13 cellular contexts compared by ENCODE assay signal in the genomic region with DNA sequence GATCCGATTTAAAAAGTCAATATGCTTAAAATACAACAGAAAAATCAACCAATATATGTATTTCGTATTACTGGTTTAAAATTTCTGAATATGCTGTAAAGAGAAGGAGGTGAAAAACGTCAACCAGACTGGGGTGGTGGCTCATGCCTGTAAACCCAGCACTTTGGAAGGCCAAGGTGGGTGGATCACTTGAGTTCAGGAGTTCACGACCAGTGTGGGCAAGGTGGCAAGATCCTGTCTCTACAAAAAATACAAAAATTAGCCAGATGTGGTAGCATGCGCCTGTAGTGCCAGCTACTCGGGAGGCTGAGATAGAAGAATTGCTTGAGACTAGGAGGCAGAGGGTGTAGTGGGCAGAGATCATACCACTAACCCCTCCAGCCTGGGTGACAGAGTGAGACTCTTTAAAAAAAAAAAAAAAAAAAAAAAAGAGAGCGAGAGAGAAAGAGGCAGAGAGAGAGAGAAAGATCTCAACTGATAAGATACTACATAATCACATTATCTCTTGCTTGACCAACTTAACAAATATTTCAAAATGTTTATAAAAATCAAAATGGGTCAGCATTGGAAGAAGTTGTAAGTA. TPM values are rescaled to one million over a fixed set of nuclear protein-coding genes. Genes with fewer than 3 reads are reported as not detected.
A peak's percentile ranks its signal among the peaks of the same experiment; 100 is the strongest.
DNase-seq lines count a peak whose midpoint lies in the region; ATAC-seq and TF ChIP-seq lines count a peak whose summit lies in the region.
"Had no signal": no experiment of that assay in that cellular context is flagged by ENCODE, and none has a peak within 500 bp of the region (broad histone marks: within the 10 kb centered on the region; RNA-seq: fewer than 3 reads in every experiment).

No MANE protein-coding gene starts in this region.

- peak; percentile 54 for ATAC-seq in CD8-positive, alpha-beta T cell
- ATAC-seq in activated T-helper 17 cell treated with anti-CD3 and anti-CD28 coated beads, Interleukin-2, amount 50 U/mL, for 72 hours (replicated peaks) = peak; percentile 18
- peak; percentile 22 to 72 for ATAC-seq in natural killer cell treated with Interleukin-12 subunit alpha and Interleukin-12 subunit beta and Interleukin-15 and Interleukin-18, amount 100 ng/mL, for 72 hours
- ATAC-seq: sciatic nerve had no signal

- H3K27ac Mint-ChIP-seq in CD8-positive, alpha-beta T cell = peak overlapping the region; percentile 74
- peak overlapping the region; percentile 40 to 91 (median 71) for H3K27ac Mint-ChIP-seq in IgD-negative memory B cell
- no peak overlapping the region for H3K27ac Mint-ChIP-seq in activated T-helper 17 cell treated with anti-CD3 and anti-CD28 coated beads, Interleukin-2, amount 50 U/mL, for 72 hours
- H3K27ac Mint-ChIP-seq in natural killer cell treated with Interleukin-12 subunit alpha and Interleukin-12 subunit beta and Interleukin-15 and Interleukin-18, amount 100 ng/mL, for 72 hours = peak overlapping the region; percentile 72 to 89
- H3K27ac Mint-ChIP-seq: endodermal cell had no signal

- no peaks in the 10 kb centered on the region for H3K9me3 Mint-ChIP-seq in CD8-positive, alpha-beta T cell
- peaks cover 0 to 2% (median 0%) of the 10 kb centered on the region in 3 donors for H3K9me3 Mint-ChIP-seq in IgD-negative memory B cell
- no peaks in the 10 kb centered on the region for H3K9me3 Mint-ChIP-seq in activated T-helper 17 cell treated with anti-CD3 and anti-CD28 coated beads, Interleukin-2, amount 50 U/mL, for 72 hours
- H3K9me3 Mint-ChIP-seq in natural killer cell treated with Interleukin-12 subunit alpha and Interleukin-12 subunit beta and Interleukin-15 and Interleukin-18, amount 100 ng/mL, for 72 hours = no peaks in the 10 kb centered on the region
- H3K9me3 Mint-ChIP-seq: endodermal cell had no signal

- POLR2A ChIA-PET in CD8-positive, alpha-beta T cell (lab: Charles Lee) = interaction anchor here (0.8 to 0.9 kb wide), 3 partner anchors 18 to 32 kb away, joined by 3 to 4 read pairs (median 3); no protein-coding TSS in a partner anchor

- no peaks in the 10 kb centered on the region for H3K27me3 Mint-ChIP-seq in CD8-positive, alpha-beta T cell (ENCODE audit: low read depth)
- no peaks in the 10 kb centered on the region for H3K27me3 Mint-ChIP-seq in IgD-negative memory B cell
- no peaks in the 10 kb centered on the region for H3K27me3 Mint-ChIP-seq in activated T-helper 17 cell treated with anti-CD3 and anti-CD28 coated beads, Interleukin-2, amount 50 U/mL, for 72 hours
- no peaks in the 10 kb centered on the region for H3K27me3 Mint-ChIP-seq in natural killer cell treated with Interleukin-12 subunit alpha and Interleukin-12 subunit beta and Interleukin-15 and Interleukin-18, amount 100 ng/mL, for 72 hours

- intact Hi-C loops in CD8-positive, alpha-beta T cell (cut with DNase I, micrococcal nuclease) = loop anchor here in 1 of 2 experiments (5.0 kb wide), 1 partner anchor 40 kb away; no protein-coding TSS in a partner anchor

- no peaks in the 10 kb centered on the region for H3K9me3 ChIP-seq in CD8-positive, alpha-beta T cell (ENCODE audit: low read length)
- H3K9me3 ChIP-seq: vagina had no signal

- peaks cover 16% of the 10 kb centered on the region for H3K36me3 Mint-ChIP-seq in CD8-positive, alpha-beta T cell
- peaks cover 4% of the 10 kb centered on the region for H3K36me3 Mint-ChIP-seq in IgD-negative memory B cell
- H3K36me3 Mint-ChIP-seq in activated T-helper 17 cell treated with anti-CD3 and anti-CD28 coated beads, Interleukin-2, amount 50 U/mL, for 72 hours (ENCODE audit: low read depth) = peaks cover 32% of the 10 kb centered on the region
- H3K36me3 Mint-ChIP-seq in natural killer cell treated with Interleukin-12 subunit alpha and Interleukin-12 subunit beta and Interleukin-15 and Interleukin-18, amount 100 ng/mL, for 72 hours = peaks cover 7% of the 10 kb centered on the region

- no peaks in the 10 kb centered on the region for H3K27me3 ChIP-seq in CD8-positive, alpha-beta T cell (ENCODE audit: insufficient read depth, low read length)
- H3K27me3 ChIP-seq: vagina had no signal

- H3K4me1 Mint-ChIP-seq in CD8-positive, alpha-beta T cell (ENCODE audit: low read depth) = peaks cover 87% of the 10 kb centered on the region
- H3K4me1 Mint-ChIP-seq in IgD-negative memory B cell = peaks cover 53 to 71% (median 62%) of the 10 kb centered on the region in 3 donors
- H3K4me1 Mint-ChIP-seq in activated T-helper 17 cell treated with anti-CD3 and anti-CD28 coated beads, Interleukin-2, amount 50 U/mL, for 72 hours = peaks cover 73% of the 10 kb centered on the region
- peaks cover 69 to 80% of the 10 kb centered on the region in 2 donors for H3K4me1 Mint-ChIP-seq in natural killer cell treated with Interleukin-12 subunit alpha and Interleukin-12 subunit beta and Interleukin-15 and Interleukin-18, amount 100 ng/mL, for 72 hours (ENCODE audit: low read depth in 2 of 2)

- peak overlapping the region; percentile 32 for H3K4me3 Mint-ChIP-seq in CD8-positive, alpha-beta T cell
- peak overlapping the region in 2 of 4 donors; percentile 28 to 58 for H3K4me3 Mint-ChIP-seq in IgD-negative memory B cell
- H3K4me3 Mint-ChIP-seq in activated T-helper 17 cell treated with anti-CD3 and anti-CD28 coated beads, Interleukin-2, amount 50 U/mL, for 72 hours = peak overlapping the region; percentile 22
- H3K4me3 Mint-ChIP-seq in natural killer cell treated with Interleukin-12 subunit alpha and Interleukin-12 subunit beta and Interleukin-15 and Interleukin-18, amount 100 ng/mL, for 72 hours = peak overlapping the region; percentile 67
- H3K4me3 Mint-ChIP-seq: endodermal cell had no signal

- peak in 1 of 7 experiments; percentile 26 for DNase-seq in CD8-positive, alpha-beta T cell
- no peak for DNase-seq in natural killer cell treated with Interleukin-12 subunit alpha and Interleukin-12 subunit beta and Interleukin-15 and Interleukin-18, amount 100 ng/mL, for 72 hours (ENCODE audit: low spot score)
- no peak for DNase-seq in NCI-H2171 (lab: John Stamatoyannopoulos, UW)
- no peak for DNase-seq in putamen (ENCODE audit: low spot score)
- no peak for DNase-seq in NK-92 (lab: John Stamatoyannopoulos, UW; ENCODE audit: unreplicated experiment)
- DNase-seq: activated CD8-positive, alpha-beta memory T cell treated with anti-CD3 and anti-CD28 coated beads for 24 hours; caudate nucleus; endodermal cell; NCI-H82 had no signal

- CTCF ChIA-PET in CD8-positive, alpha-beta T cell (lab: Charles Lee) = interaction anchor here (1.2 kb wide), 1 partner anchor 39 kb away, joined by 3 read pairs; no protein-coding TSS in a partner anchor

- no peak for TF ChIP-seq CTCF in CD8-positive, alpha-beta T cell (IDR thresholded peaks at IDR 0.05)

- no peak overlapping the region for H3K4me3 ChIP-seq in CD8-positive, alpha-beta T cell (ENCODE audit: low read depth, low read length)
- H3K4me3 ChIP-seq: vagina had no signal

- no peaks in the 10 kb centered on the region for H3K36me3 ChIP-seq in CD8-positive, alpha-beta T cell (ENCODE audit: insufficient read depth, low read length)
- H3K36me3 ChIP-seq: vagina had no signal

- no peak overlapping the region for H3K27ac ChIP-seq in CD8-positive, alpha-beta T cell (ENCODE audit: low read depth, low read length)
- H3K27ac ChIP-seq: vagina had no signal

- H3K4me1 ChIP-seq in CD8-positive, alpha-beta T cell (ENCODE audit: insufficient read depth, low read length) = peaks cover 73% of the 10 kb centered on the region

RNA-seq across cellular contexts. Expression of gene KANSL1, which starts 46.0 kb away (rescaled TPM):
- total RNA-seq in CD8-positive, alpha-beta T cell = 100 to 1,000 TPM; 150 to 152 TPM
- 16.4 TPM for polyA plus RNA-seq in IgD-negative memory B cell
- 100 to 1,000 TPM in 1 of 2 donors, 10 to 100 TPM in 1; 83.6 to 170 TPM for total RNA-seq in activated T-helper 17 cell treated with anti-CD3 and anti-CD28 coated beads, Interleukin-2, amount 50 U/mL, for 72 hours
- total RNA-seq in natural killer cell treated with Interleukin-12 subunit alpha and Interleukin-12 subunit beta and Interleukin-15 and Interleukin-18, amount 100 ng/mL, for 72 hours = 100 to 1,000 TPM; 127 to 161 TPM
